26 cellular contexts compared by ENCODE assay signal in the genomic region with DNA sequence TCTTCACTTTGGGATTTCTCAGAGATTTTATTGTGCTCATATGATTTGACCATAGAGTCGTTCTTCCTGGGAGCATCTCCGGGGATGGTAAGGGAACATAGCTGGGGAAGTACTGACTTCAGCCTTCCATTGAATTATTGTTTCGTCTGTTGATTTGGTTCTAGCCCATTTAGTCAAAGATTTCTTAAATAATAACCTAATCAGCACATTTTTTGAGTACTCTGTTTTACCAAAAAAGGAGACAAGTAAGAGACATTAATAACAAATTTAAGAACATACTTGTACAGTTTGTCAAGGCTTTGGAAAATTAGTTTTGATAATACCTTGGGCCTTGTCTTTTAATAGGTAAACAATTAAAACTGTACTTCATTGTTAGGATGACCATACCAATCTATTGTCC.
"Had no signal": no experiment of that assay in that cellular context is flagged by ENCODE, and none has a peak within 500 bp of the region (broad histone marks: within the 10 kb centered on the region; RNA-seq: fewer than 3 reads in every experiment).

No MANE protein-coding gene starts in this region.

- H3K9me3 ChIP-seq: esophagus squamous epithelium, gastrocnemius medialis, heart right ventricle, left lung, lower lobe of right lung, mucosa of descending colon had no signal

- DNase-seq: dermis blood vessel endothelial cell; dorsolateral prefrontal cortex; effector CD4-positive, alpha-beta T cell; effector memory CD4-positive, alpha-beta T cell; erythroblast; esophagus squamous epithelium; foreskin fibroblast; foreskin melanocyte; gastrocnemius medialis; glutamatergic neuron; head of caudate nucleus; heart right ventricle; hippocampal formation; left cardiac atrium; left lung; left ventricle myocardium superior; lower lobe of right lung; mesenchymal stem cell; mucosa of descending colon; naive B cell; naive thymus-derived CD8-positive, alpha-beta T cell had no signal

- FAIRE-seq: islet of Langerhans, keratinocyte had no signal

- H3K27me3 ChIP-seq: dorsolateral prefrontal cortex, esophagus squamous epithelium, gastrocnemius medialis, heart right ventricle, left lung had no signal

- H3K36me3 ChIP-seq: left lung, lower lobe of right lung had no signal

- H3K4me3 ChIP-seq: coronary artery, dorsolateral prefrontal cortex, esophagus squamous epithelium, gastrocnemius medialis, heart right ventricle, left lung, lower lobe of right lung, mucosa of descending colon had no signal

- ATAC-seq: esophagus mucosa; gastrocnemius medialis; heart right ventricle; left cardiac atrium; left lung; left ventricle myocardium superior; lower lobe of right lung; mucosa of descending colon; naive thymus-derived CD8-positive, alpha-beta T cell had no signal

- H3K27ac ChIP-seq: coronary artery, dorsolateral prefrontal cortex, epithelial cell of prostate, esophagus squamous epithelium, gastrocnemius medialis, heart right ventricle, left lung, lower lobe of right lung had no signal

- H3K4me1 ChIP-seq: esophagus squamous epithelium, left lung, lower lobe of right lung had no signal
